9 cellular contexts compared by ENCODE assay signal in the genomic region with DNA sequence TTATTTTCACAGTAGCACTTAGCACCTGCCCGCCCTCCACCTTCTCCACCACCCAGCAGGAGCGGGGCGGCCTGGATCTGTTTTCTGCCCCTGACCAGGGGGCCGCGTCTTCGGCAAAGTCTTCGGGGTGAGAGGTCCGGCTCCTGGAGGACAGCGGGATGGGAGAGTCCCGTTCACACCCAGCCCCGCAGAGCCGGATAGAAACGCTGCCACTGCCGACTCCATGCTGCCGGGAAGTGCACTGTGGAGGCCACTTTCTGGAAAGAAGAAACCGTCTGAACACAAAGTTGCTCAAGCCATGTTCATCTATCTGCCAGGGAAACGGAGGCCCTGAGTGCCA. TPM values are rescaled to one million over a fixed set of nuclear protein-coding genes. Genes with fewer than 3 reads are reported as not detected.
A peak's percentile ranks its signal among the peaks of the same experiment; 100 is the strongest.
DNase-seq lines count a peak whose midpoint lies in the region; TF ChIP-seq lines count a peak whose summit lies in the region.
"Had no signal": no experiment of that assay in that cellular context is flagged by ENCODE, and none has a peak within 500 bp of the region (broad histone marks: within the 10 kb centered on the region; RNA-seq: fewer than 3 reads in every experiment).

No MANE protein-coding gene starts in this region.

- H3K4me1 ChIP-seq in neutrophil (ENCODE audit: control insufficient read depth in 1 of 2, insufficient read depth in 1 of 2, low read depth in 1 of 2, low read length in 1 of 2): peaks cover 19 to 22% of the 10 kb centered on the region in 2 experiments
- H3K4me1 ChIP-seq in MM.1S (ENCODE audit: low read length): peaks cover 22% of the 10 kb centered on the region

- TF ChIP-seq POLR2A in NB4 (IDR thresholded peaks at IDR 0.05; ENCODE audit: extremely low read depth, insufficient read length): no peak

- TF ChIP-seq CTCF in NB4 (IDR thresholded peaks at IDR 0.05; ENCODE audit: low read depth, low read length) (no peak), fibroblast of the aortic adventitia (IDR thresholded peaks at IDR 0.05; ENCODE audit: insufficient read depth, low read length) (no peak), neutrophil (IDR thresholded peaks at IDR 0.05) (no peak), MM.1S (IDR thresholded peaks at IDR 0.05; ENCODE audit: low read length) (no peak)

- peak overlapping the region; percentile 43 for H3K27ac ChIP-seq in neutrophil
- H3K27ac ChIP-seq in MM.1S (ENCODE audit: low read length): no peak overlapping the region
- H3K27ac ChIP-seq: VCaP had no signal

- H4K20me1 ChIP-seq in MM.1S (ENCODE audit: insufficient read depth, low read length): no peaks in the 10 kb centered on the region

- H3K9me2 ChIP-seq in MM.1S (replicated peaks; ENCODE audit: insufficient read depth, low read length): no peaks in the 10 kb centered on the region

- H3K27me3 ChIP-seq in neutrophil: peaks cover 89% of the 10 kb centered on the region
- H3K27me3 ChIP-seq in MM.1S (replicated peaks; ENCODE audit: insufficient read depth, low read length): no peaks in the 10 kb centered on the region; the same call in 1 of the 2 replicates

- no peaks in the 10 kb centered on the region for H3K79me2 ChIP-seq in MM.1S (ENCODE audit: low read length)

- peaks cover 13% of the 10 kb centered on the region; the same call in 1 of the 2 replicates for H3F3A ChIP-seq in MM.1S (ENCODE audit: insufficient read depth, low read length)

- H3K36me3 ChIP-seq in neutrophil (no peaks in the 10 kb centered on the region), MM.1S (replicated peaks; ENCODE audit: insufficient read depth, low read length) (no peaks in the 10 kb centered on the region)

- peak; percentile 40 for DNase-seq in COLO668 (lab: John Stamatoyannopoulos, UW; ENCODE audit: unreplicated experiment)
- DNase-seq in NB4 (ENCODE audit: low read depth): no peak
- DNase-seq in fibroblast of the aortic adventitia (ENCODE audit: low read depth): no peak
- no peak for DNase-seq in T1000 (lab: John Stamatoyannopoulos, UW)
- DNase-seq in pons (ENCODE audit: low spot score): no peak
- no peak for DNase-seq in MM.1S
- DNase-seq in germinal center (ENCODE audit: low spot score): no peak

- H3K9me3 ChIP-seq in neutrophil (no peaks in the 10 kb centered on the region), MM.1S (replicated peaks; ENCODE audit: insufficient read depth, low read length) (no peaks in the 10 kb centered on the region)

- H3K4me2 ChIP-seq in MM.1S (ENCODE audit: low read depth, low read length): no peak overlapping the region

- H3K9ac ChIP-seq in MM.1S (ENCODE audit: low read length): no peak overlapping the region

- H2AFZ ChIP-seq in MM.1S (ENCODE audit: low read length): no peak overlapping the region

- H3K4me3 ChIP-seq in NB4 (ENCODE audit: low read depth, low read length) (peak overlapping the region; percentile 59), fibroblast of the aortic adventitia (ENCODE audit: low read depth, low read length) (peak overlapping the region; percentile 33), neutrophil (ENCODE audit: low read depth in 1 of 2, low read length in 1 of 2) (peak overlapping the region; percentile 50 to 67), MM.1S (ENCODE audit: low read length) (no peak overlapping the region)

RNA-seq across cellular contexts. Expression of gene ZNF273, which starts 14.5 kb away (rescaled TPM):
- 1.8 and 3.7 TPM in 2 replicates for total RNA-seq in fibroblast of the aortic adventitia (ENCODE audit: low replicate concordance)
